ENCODE assay signal across 1 cellular context in the genomic region with DNA sequence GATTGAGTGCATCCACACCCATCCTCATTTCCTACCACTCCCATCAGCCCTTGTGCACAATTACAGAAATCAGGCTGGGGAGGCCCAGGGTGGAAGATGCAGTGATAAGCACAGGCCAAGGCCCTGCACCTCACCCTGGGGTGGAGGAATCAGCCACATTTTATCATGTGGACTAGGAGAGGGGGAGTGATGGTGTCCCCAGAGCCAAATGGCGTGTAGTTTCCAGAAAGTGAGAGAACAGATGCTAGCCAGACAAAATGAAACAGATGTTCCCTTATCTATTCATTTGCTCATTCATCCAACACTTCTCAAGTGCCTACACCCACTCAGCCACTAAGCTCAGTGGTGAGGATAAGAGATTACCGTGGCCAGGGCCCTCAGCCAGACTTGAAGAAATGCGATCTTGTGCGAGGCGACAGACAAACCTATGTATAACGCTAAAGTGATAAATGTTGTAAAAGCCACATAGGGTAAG.
A peak's percentile ranks its signal among the peaks of the same experiment; 100 is the strongest.
TF ChIP-seq lines count a peak whose summit lies in the region.

No MANE protein-coding gene starts in this region.

TF ChIP-seq in K562, 482 proteins besides CTCF, POLR2A, EP300 and RAD21 (continued from another document):
- TF ChIP-seq, protein P1, sequence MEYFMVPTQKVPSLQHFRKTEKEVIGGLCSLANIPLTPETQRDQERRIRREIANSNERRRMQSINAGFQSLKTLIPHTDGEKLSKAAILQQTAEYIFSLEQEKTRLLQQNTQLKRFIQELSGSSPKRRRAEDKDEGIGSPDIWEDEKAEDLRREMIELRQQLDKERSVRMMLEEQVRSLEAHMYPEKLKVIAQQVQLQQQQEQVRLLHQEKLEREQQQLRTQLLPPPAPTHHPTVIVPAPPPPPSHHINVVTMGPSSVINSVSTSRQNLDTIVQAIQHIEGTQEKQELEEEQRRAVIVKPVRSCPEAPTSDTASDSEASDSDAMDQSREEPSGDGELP (CRISPR knock-in tag; IDR thresholded peaks at IDR 0.05; ENCODE audit: borderline replicate concordance), result peak; percentile 59; the same call in 1 of the 2 replicates
- TF ChIP-seq TRIM24 (IDR thresholded peaks at IDR 0.05) (0 out of 4 replicates have a peak, but pooled peaks of 1 of the 2 experiments have one; percentile 31), POLR2AphosphoS5 (IDR thresholded peaks at IDR 0.05; ENCODE audit: control insufficient read depth, insufficient read depth, low read depth, low read length) (peak; percentile 66; the same call in 1 of the 2 replicates)
